Comparison of ENCODE assay signal across 26 cellular contexts in the genomic region with DNA sequence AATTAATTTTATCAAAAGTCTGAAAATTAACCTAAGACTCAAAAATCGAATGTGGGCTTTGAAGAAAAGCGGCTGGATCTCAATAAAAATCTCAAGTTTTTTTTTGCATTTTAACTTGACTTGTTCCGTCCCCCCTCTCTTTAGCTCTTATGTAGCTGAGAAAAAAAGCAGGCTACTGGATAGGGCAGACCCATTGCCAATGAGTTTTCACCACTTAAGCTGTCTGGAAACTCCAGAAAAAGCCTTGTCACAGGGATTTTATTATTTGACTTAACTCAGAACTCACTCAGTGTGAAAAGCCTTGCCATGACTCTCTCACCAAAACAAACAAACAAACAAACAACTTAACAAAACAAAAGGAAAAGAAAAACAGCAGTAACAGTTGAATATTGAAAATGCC.
"Had no signal": no experiment of that assay in that cellular context is flagged by ENCODE, and none has a peak within 500 bp of the region (broad histone marks: within the 10 kb centered on the region; RNA-seq: fewer than 3 reads in every experiment).

No MANE protein-coding gene starts in this region.

- H3K4me1 Mint-ChIP-seq: activated CD4-positive, alpha-beta T cell treated with anti-CD3 and anti-CD28 coated beads, Interleukin-2, amount 10 ng/mL, durations not matched to agents 7 days and 5 days; immature natural killer cell had no signal

- H3K79me2 ChIP-seq: hepatocyte had no signal

- H3K4me2 ChIP-seq: hepatocyte had no signal

- H3K36me3 Mint-ChIP-seq: immature natural killer cell had no signal

- H3K27ac Mint-ChIP-seq: activated CD4-positive, alpha-beta T cell treated with anti-CD3 and anti-CD28 coated beads, Interleukin-2, amount 10 ng/mL, durations not matched to agents 7 days and 5 days; activated CD8-positive, alpha-beta T cell treated with anti-CD3 and anti-CD28 coated beads, Interleukin-2, amount 10 ng/mL, durations not matched to agents 7 days and 5 days; activated T-helper 1 cell treated with anti-CD3 and anti-CD28 coated beads, Interleukin-12 subunit alpha, Interleukin-12 subunit beta, Interleukin-2, Interleukin-4 antibody, amounts not matched to agents 30 ng/mL and 10 ng/mL and 1 ng/mL, durations not matched to agents 14 hours and 24 hours and 36 hours; dendritic cell treated with granulocyte-macrophage colony-stimulating factor and Interleukin-4, amounts not matched to agents 40 ng/mL and 50 ng/mL, for 4 days; immature natural killer cell; progenitor cell of endocrine pancreas had no signal

- H3K27ac ChIP-seq: body of pancreas, cardiac muscle cell, hepatocyte, left lung, spleen, thoracic aorta, upper lobe of left lung, VCaP had no signal

- H2AFZ ChIP-seq: hepatocyte had no signal

- DNase-seq: activated CD4-positive, alpha-beta T cell treated with anti-CD3 and anti-CD28 coated beads, Interleukin-2, amount 10 ng/mL, durations not matched to agents 7 days and 5 days; activated CD8-positive, alpha-beta T cell treated with anti-CD3 and anti-CD28 coated beads, Interleukin-2, amount 10 ng/mL, durations not matched to agents 7 days and 5 days; activated gamma-delta T cell; activated naive CD4-positive, alpha-beta T cell treated with anti-CD3 and anti-CD28 coated beads, Interleukin-2, amount 50 U/mL, for 16 hours; anterior cingulate cortex; body of pancreas; effector CD4-positive, alpha-beta T cell; erythroblast; glutamatergic neuron; immature natural killer cell; kidney glomerular epithelial cell; left lung; retina; spleen; stimulated activated CD4-positive, alpha-beta T cell treated with anti-CD3 and anti-CD28 coated beads, Interleukin-4, amount 100 ng/mL, for 1 hour; stimulated activated naive CD4-positive, alpha-beta T cell; upper lobe of left lung had no signal

- H3K4me1 ChIP-seq: body of pancreas, left lung, spleen, upper lobe of left lung had no signal

- H3K27me3 ChIP-seq: body of pancreas, cardiac muscle cell, hepatocyte, left lung, spleen, upper lobe of left lung had no signal

- H3K4me3 Mint-ChIP-seq: activated CD4-positive, alpha-beta T cell treated with anti-CD3 and anti-CD28 coated beads, Interleukin-2, amount 10 ng/mL, durations not matched to agents 7 days and 5 days; activated CD8-positive, alpha-beta T cell treated with anti-CD3 and anti-CD28 coated beads, Interleukin-2, amount 10 ng/mL, durations not matched to agents 7 days and 5 days; activated T-helper 1 cell treated with anti-CD3 and anti-CD28 coated beads, Interleukin-12 subunit alpha, Interleukin-12 subunit beta, Interleukin-2, Interleukin-4 antibody, amounts not matched to agents 30 ng/mL and 10 ng/mL and 1 ng/mL, durations not matched to agents 14 hours and 24 hours and 36 hours; dendritic cell treated with granulocyte-macrophage colony-stimulating factor and Interleukin-4, amounts not matched to agents 40 ng/mL and 50 ng/mL, for 4 days; immature natural killer cell had no signal

- H3K9me3 ChIP-seq: body of pancreas, left lung, thoracic aorta, upper lobe of left lung had no signal

- H3K27me3 Mint-ChIP-seq: activated CD4-positive, alpha-beta T cell treated with anti-CD3 and anti-CD28 coated beads, Interleukin-2, amount 10 ng/mL, durations not matched to agents 7 days and 5 days; dendritic cell treated with granulocyte-macrophage colony-stimulating factor and Interleukin-4, amounts not matched to agents 40 ng/mL and 50 ng/mL, for 4 days; progenitor cell of endocrine pancreas had no signal

- ATAC-seq: activated CD4-positive, CD25-positive, alpha-beta regulatory T cell treated with anti-CD3 and anti-CD28 coated beads, Interleukin-2, amount 50 U/mL, for 24 hours; activated CD8-positive, alpha-beta T cell treated with anti-CD3 and anti-CD28 coated beads, Interleukin-2, amount 10 ng/mL, durations not matched to agents 7 days and 5 days; body of pancreas; left lung had no signal

- H3K4me3 ChIP-seq: body of pancreas, cardiac muscle cell, hepatocyte, left lung, lung, spleen, thoracic aorta, upper lobe of left lung had no signal

- H3K36me3 ChIP-seq: cardiac muscle cell, left lung, spleen, thoracic aorta, upper lobe of left lung had no signal
